In genomic region chr1:27135920-27136551, GRCh38 we compare ENCODE assay signal across 9 cellular contexts. TPM values are rescaled to one million over a fixed set of nuclear protein-coding genes. Genes with fewer than 3 reads are reported as not detected.
DNase-seq lines count a peak whose midpoint lies in the region; ATAC-seq and TF ChIP-seq lines count a peak whose summit lies in the region.
"Had no signal": no experiment of that assay in that cellular context is flagged by ENCODE, and none has a peak within 500 bp of the region (broad histone marks: within the 10 kb centered on the region; RNA-seq: fewer than 3 reads in every experiment).

No MANE protein-coding gene starts in this region.

- TF ChIP-seq CTCF in GM10248 (IDR thresholded peaks at IDR 0.05; ENCODE audit: control extremely low read depth, extremely low read depth, low read depth, missing control alignments) (peak; percentile 23), choroid plexus epithelial cell (conservative IDR thresholded peaks at IDR 0.05; ENCODE audit: low read depth, low read length) (peak; percentile 19)

- intact Hi-C loops in sciatic nerve (cut with DNase I), result no loop called here

- DNase-seq in GM10248 (ENCODE audit: extremely low spot score) (no peak), NCI-H226 (peak; percentile 44), choroid plexus epithelial cell (ENCODE audit: low read depth) (no peak), sciatic nerve (ENCODE audit: low spot score) (no peak), D341Med (ENCODE audit: low spot score) (no peak), NCI-H1694 treated with DMSO at 0.1 percent for 48 hours (lab: John Stamatoyannopoulos, UW) (no peak), T1000 (lab: John Stamatoyannopoulos, UW) (no peak), cerebellar cortex (ENCODE audit: low spot score) (no peak)

- POLR2A ChIA-PET in GM10248 (lab: Yijun Ruan, JAX), result interaction anchor here (11.9 kb wide), 1 partner anchor 18 kb away, joined by 110 read pairs; the partner anchor contains the start of gene SLC9A1

- no peak overlapping the region for H3K4me3 ChIP-seq in choroid plexus epithelial cell (ENCODE audit: low read depth, low read length)

- peak; percentile 18 for ATAC-seq in sciatic nerve
- ATAC-seq: right cardiac atrium had no signal

- CTCF ChIA-PET in GM10248 (lab: Yijun Ruan, JAX), result interaction anchor here (0.7 to 9.6 kb wide), 8 partner anchors 10 to 164 kb away, joined by 3 to 88 read pairs (median 4); partner anchors contain the start of gene SLC9A1

RNA-seq across cellular contexts. Expression of gene SLC9A1, which starts 18.9 kb away (rescaled TPM):
- 17.3 TPM for total RNA-seq in sciatic nerve
